ENCODE assay signal across 1 cellular context in the genomic region with DNA sequence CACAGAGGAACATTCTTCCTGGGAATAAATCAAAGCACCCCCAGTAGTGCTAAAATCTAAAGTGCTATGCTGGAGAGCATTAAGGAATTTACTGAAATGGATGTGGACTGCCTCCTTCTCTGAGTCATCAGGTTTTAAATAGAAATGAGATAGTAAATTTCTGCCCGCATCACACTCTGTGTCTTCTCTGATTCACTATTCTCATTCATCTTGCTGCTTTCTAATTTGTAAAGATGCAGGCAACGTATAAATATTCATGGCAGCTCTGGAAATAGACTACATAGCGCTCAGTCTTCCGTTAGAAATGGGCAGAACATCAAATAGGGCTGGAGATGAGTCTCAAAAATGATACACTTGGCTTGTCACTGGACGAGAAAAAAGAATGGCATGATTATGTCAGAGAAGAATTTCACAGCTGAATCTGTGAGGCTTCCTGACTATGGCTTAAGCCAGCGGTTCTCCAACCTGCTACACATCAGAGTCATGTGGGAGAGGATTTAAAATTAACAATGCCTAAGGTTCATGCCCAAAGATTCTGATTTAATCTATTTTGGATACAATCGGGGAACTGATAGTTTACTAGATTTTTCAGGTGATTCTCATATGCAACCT.
TF ChIP-seq lines count a peak whose summit lies in the region.

No MANE protein-coding gene starts in this region.

TF ChIP-seq in HepG2, 621 proteins besides CTCF, POLR2A, EP300 and RAD21 (continued from another document):
- TF ChIP-seq, protein P1, sequence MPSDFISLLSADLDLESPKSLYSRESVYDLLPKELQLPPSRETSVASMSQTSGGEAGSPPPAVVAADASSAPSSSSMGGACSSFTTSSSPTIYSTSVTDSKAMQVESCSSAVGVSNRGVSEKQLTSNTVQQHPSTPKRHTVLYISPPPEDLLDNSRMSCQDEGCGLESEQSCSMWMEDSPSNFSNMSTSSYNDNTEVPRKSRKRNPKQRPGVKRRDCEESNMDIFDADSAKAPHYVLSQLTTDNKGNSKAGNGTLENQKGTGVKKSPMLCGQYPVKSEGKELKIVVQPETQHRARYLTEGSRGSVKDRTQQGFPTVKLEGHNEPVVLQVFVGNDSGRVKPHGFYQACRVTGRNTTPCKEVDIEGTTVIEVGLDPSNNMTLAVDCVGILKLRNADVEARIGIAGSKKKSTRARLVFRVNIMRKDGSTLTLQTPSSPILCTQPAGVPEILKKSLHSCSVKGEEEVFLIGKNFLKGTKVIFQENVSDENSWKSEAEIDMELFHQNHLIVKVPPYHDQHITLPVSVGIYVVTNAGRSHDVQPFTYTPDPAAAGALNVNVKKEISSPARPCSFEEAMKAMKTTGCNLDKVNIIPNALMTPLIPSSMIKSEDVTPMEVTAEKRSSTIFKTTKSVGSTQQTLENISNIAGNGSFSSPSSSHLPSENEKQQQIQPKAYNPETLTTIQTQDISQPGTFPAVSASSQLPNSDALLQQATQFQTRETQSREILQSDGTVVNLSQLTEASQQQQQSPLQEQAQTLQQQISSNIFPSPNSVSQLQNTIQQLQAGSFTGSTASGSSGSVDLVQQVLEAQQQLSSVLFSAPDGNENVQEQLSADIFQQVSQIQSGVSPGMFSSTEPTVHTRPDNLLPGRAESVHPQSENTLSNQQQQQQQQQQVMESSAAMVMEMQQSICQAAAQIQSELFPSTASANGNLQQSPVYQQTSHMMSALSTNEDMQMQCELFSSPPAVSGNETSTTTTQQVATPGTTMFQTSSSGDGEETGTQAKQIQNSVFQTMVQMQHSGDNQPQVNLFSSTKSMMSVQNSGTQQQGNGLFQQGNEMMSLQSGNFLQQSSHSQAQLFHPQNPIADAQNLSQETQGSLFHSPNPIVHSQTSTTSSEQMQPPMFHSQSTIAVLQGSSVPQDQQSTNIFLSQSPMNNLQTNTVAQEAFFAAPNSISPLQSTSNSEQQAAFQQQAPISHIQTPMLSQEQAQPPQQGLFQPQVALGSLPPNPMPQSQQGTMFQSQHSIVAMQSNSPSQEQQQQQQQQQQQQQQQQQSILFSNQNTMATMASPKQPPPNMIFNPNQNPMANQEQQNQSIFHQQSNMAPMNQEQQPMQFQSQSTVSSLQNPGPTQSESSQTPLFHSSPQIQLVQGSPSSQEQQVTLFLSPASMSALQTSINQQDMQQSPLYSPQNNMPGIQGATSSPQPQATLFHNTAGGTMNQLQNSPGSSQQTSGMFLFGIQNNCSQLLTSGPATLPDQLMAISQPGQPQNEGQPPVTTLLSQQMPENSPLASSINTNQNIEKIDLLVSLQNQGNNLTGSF (CRISPR knock-in tag; IDR thresholded peaks at IDR 0.05) = no peak
- TF ChIP-seq BRD4 (CRISPR knock-in tag; IDR thresholded peaks at IDR 0.05) (no peak), ZNF263 (CRISPR knock-in tag; IDR thresholded peaks at IDR 0.05) (no peak)
